In the genomic region with DNA sequence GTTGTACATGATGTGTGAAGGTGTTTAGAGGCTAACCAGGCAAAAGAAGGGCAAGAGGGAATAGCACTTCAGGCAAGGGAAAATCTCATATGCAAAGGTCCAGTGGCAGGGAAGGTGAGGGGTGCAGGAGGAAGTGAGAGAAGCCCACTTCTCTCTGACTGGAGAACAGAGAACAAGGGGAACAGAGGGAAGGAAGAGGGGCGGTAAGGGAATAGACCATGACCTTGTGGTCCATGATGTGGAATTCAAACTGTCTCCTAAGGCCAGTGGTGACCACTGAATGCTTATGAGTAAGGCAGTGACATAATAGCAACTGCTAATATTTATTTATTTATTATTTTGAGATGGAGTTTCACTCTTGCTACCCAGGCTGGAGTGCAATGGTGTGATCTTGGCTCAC, we compare ENCODE assay signal across 1 cellular context.
TF ChIP-seq lines count a peak whose summit lies in the region.

No MANE protein-coding gene starts in this region.

TF ChIP-seq in A549, 52 proteins besides CTCF, POLR2A, EP300 and RAD21 (continued from another document):
- TF ChIP-seq POLR2AphosphoS2 (conservative IDR thresholded peaks at IDR 0.05; ENCODE audit: low read length) (no peak), NR3C1 (IDR thresholded peaks at IDR 0.05) (no peak), EHF (CRISPR knock-in tag; IDR thresholded peaks at IDR 0.05) (no peak), RNF2 (IDR thresholded peaks at IDR 0.05; ENCODE audit: borderline replicate concordance, low read depth) (no peak)
- TF ChIP-seq, protein P1, sequence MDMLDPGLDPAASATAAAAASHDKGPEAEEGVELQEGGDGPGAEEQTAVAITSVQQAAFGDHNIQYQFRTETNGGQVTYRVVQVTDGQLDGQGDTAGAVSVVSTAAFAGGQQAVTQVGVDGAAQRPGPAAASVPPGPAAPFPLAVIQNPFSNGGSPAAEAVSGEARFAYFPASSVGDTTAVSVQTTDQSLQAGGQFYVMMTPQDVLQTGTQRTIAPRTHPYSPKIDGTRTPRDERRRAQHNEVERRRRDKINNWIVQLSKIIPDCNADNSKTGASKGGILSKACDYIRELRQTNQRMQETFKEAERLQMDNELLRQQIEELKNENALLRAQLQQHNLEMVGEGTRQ (IDR thresholded peaks at IDR 0.05) = no peak
TF ChIP-seq in A549: peak in this region for 0.
